In genomic region chr5:107269678-107270077, GRCh38 we compare ENCODE assay signal across 8 cellular contexts.
"Had no signal": no experiment of that assay in that cellular context is flagged by ENCODE, and none has a peak within 500 bp of the region (broad histone marks: within the 10 kb centered on the region; RNA-seq: fewer than 3 reads in every experiment).

No MANE protein-coding gene starts in this region.

- H2AFZ ChIP-seq: GM23248 had no signal

- H3K4me3 Mint-ChIP-seq: H9, IgD-negative memory B cell had no signal

- H3K9me3 Mint-ChIP-seq: H9, IgD-negative memory B cell had no signal

- H3K36me3 Mint-ChIP-seq: IgD-negative memory B cell had no signal

- H3K27me3 Mint-ChIP-seq: IgD-negative memory B cell had no signal

- H3K4me3 ChIP-seq: GM23248, K562 had no signal

- H3K27ac Mint-ChIP-seq: IgD-negative memory B cell had no signal

- H3K27ac ChIP-seq: GM23248, HL-60 had no signal

- H3K9ac ChIP-seq: GM23248 had no signal

- DNase-seq: GM23248, GOT3, H9, HCEC 1CT, KG1 had no signal

- H3K4me1 Mint-ChIP-seq: IgD-negative memory B cell had no signal

- ATAC-seq: K562 had no signal
